ENCODE assay signal across 26 cellular contexts in genomic region chr6:48597951-48598350, GRCh38.
"Had no signal": no experiment of that assay in that cellular context is flagged by ENCODE, and none has a peak within 500 bp of the region (broad histone marks: within the 10 kb centered on the region; RNA-seq: fewer than 3 reads in every experiment).

No MANE protein-coding gene starts in this region.

- H3K4me1 Mint-ChIP-seq: activated CD4-positive, alpha-beta memory T cell treated with anti-CD3 and anti-CD28 coated beads, Interleukin-2, amount 10 ng/mL, durations not matched to agents 7 days and 5 days; activated naive CD4-positive, alpha-beta T cell treated with anti-CD3 and anti-CD28 coated beads, Interleukin-2, amount 10 ng/mL, durations not matched to agents 7 days and 5 days; activated naive CD8-positive, alpha-beta T cell treated with anti-CD3 and anti-CD28 coated beads, Interleukin-2, amount 50 U/mL, for 24 hours; central memory CD8-positive, alpha-beta T cell; T-helper 17 cell had no signal

- H3K4me3 ChIP-seq: ascending aorta, breast epithelium, colonic mucosa, esophagus muscularis mucosa, ovary, prostate gland, thoracic aorta, upper lobe of left lung had no signal

- ATAC-seq: activated naive CD8-positive, alpha-beta T cell treated with anti-CD3 and anti-CD28 coated beads, Interleukin-2, amount 50 U/mL, for 24 hours; left ventricle myocardium superior; right cardiac atrium; T-helper 17 cell had no signal

- H3K27me3 Mint-ChIP-seq: activated CD4-positive, alpha-beta memory T cell treated with anti-CD3 and anti-CD28 coated beads, Interleukin-2, amount 10 ng/mL, durations not matched to agents 7 days and 5 days; activated naive CD4-positive, alpha-beta T cell treated with anti-CD3 and anti-CD28 coated beads, Interleukin-2, amount 10 ng/mL, durations not matched to agents 7 days and 5 days; activated naive CD8-positive, alpha-beta T cell treated with anti-CD3 and anti-CD28 coated beads, Interleukin-2, amount 50 U/mL, for 24 hours; central memory CD8-positive, alpha-beta T cell; T-helper 17 cell had no signal

- H3K9me3 Mint-ChIP-seq: activated naive CD8-positive, alpha-beta T cell treated with anti-CD3 and anti-CD28 coated beads, Interleukin-2, amount 50 U/mL, for 24 hours had no signal

- H3K36me3 Mint-ChIP-seq: activated naive CD4-positive, alpha-beta T cell treated with anti-CD3 and anti-CD28 coated beads, Interleukin-2, amount 10 ng/mL, durations not matched to agents 7 days and 5 days had no signal

- FAIRE-seq: frontal cortex, islet of Langerhans had no signal

- DNase-seq: activated CD4-positive, alpha-beta memory T cell treated with anti-CD3 and anti-CD28 coated beads, Interleukin-2, amount 10 ng/mL, durations not matched to agents 7 days and 5 days; activated CD4-positive, alpha-beta T cell treated with anti-CD3 and anti-CD28 coated beads for 48 hours; activated effector memory CD4-positive, alpha-beta T cell treated with anti-CD3 and anti-CD28 coated beads, Interleukin-2, amount 50 U/mL, for 16 hours; activated naive CD4-positive, alpha-beta T cell treated with anti-CD3 and anti-CD28 coated beads, Interleukin-2, amount 10 ng/mL, durations not matched to agents 7 days and 5 days; activated naive CD8-positive, alpha-beta T cell treated with anti-CD3 and anti-CD28 coated beads, Interleukin-2, amount 50 U/mL, for 24 hours; activated T-cell treated with anti-CD3 and anti-CD28 coated beads for 4 hours; colonic mucosa; hypothalamus; left ventricle myocardium superior; mammary epithelial cell; ovary; right cardiac atrium; stimulated activated CD4-positive, alpha-beta T cell treated with anti-CD3 and anti-CD28 coated beads, Interleukin-4, amount 100 ng/mL, for 24 hours; stimulated activated naive CD4-positive, alpha-beta T cell treated with Interleukin-2 at 50 U/mL for 16 hours; SW 1271; T-helper 17 cell; upper lobe of left lung had no signal

- H3K27ac Mint-ChIP-seq: activated CD4-positive, alpha-beta memory T cell treated with anti-CD3 and anti-CD28 coated beads, Interleukin-2, amount 10 ng/mL, durations not matched to agents 7 days and 5 days; activated naive CD4-positive, alpha-beta T cell treated with anti-CD3 and anti-CD28 coated beads, Interleukin-2, amount 10 ng/mL, durations not matched to agents 7 days and 5 days; activated naive CD8-positive, alpha-beta T cell treated with anti-CD3 and anti-CD28 coated beads, Interleukin-2, amount 50 U/mL, for 24 hours; T-helper 17 cell had no signal

- H3K4me3 Mint-ChIP-seq: activated CD4-positive, alpha-beta memory T cell treated with anti-CD3 and anti-CD28 coated beads, Interleukin-2, amount 10 ng/mL, durations not matched to agents 7 days and 5 days; activated naive CD4-positive, alpha-beta T cell treated with anti-CD3 and anti-CD28 coated beads, Interleukin-2, amount 10 ng/mL, durations not matched to agents 7 days and 5 days; activated naive CD8-positive, alpha-beta T cell treated with anti-CD3 and anti-CD28 coated beads, Interleukin-2, amount 50 U/mL, for 24 hours; central memory CD8-positive, alpha-beta T cell; nephron; T-helper 17 cell had no signal
